2 cellular contexts compared by ENCODE assay signal in the genomic region with DNA sequence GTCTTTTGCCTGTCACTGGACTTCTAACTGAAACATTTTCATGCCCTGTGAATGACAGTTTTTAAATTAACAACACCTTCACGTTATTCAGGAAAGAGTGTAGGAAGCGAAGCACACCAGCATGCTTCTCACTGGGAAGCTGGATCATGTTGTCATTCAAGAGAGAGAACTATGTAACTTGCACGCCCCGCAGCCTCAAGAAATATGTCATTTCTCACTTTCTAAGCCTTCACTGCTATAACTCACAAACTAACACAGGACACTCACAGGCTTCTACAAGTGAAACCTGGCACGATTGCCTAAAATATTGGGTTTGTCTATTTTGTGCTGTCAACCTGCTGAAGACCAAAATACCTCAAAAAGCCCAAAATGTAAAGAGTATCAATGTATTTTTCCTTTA.
TF ChIP-seq lines count a peak whose summit lies in the region.

No MANE protein-coding gene starts in this region.

TF ChIP-seq in H1, 55 proteins besides CTCF, POLR2A, EP300 and RAD21:
- no peak for TF ChIP-seq CTBP2 (IDR thresholded peaks at IDR 0.05; ENCODE audit: borderline replicate concordance, insufficient read depth, insufficient read length, low read length)
- TF ChIP-seq SIX5 (IDR thresholded peaks at IDR 0.05; ENCODE audit: low read depth, low read length): no peak
- TF ChIP-seq, protein P1, sequence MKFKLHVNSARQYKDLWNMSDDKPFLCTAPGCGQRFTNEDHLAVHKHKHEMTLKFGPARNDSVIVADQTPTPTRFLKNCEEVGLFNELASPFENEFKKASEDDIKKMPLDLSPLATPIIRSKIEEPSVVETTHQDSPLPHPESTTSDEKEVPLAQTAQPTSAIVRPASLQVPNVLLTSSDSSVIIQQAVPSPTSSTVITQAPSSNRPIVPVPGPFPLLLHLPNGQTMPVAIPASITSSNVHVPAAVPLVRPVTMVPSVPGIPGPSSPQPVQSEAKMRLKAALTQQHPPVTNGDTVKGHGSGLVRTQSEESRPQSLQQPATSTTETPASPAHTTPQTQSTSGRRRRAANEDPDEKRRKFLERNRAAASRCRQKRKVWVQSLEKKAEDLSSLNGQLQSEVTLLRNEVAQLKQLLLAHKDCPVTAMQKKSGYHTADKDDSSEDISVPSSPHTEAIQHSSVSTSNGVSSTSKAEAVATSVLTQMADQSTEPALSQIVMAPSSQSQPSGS (IDR thresholded peaks at IDR 0.05; ENCODE audit: low read length): no peak
- no peak for TF ChIP-seq CBX8 (IDR thresholded peaks at IDR 0.05; ENCODE audit: borderline replicate concordance, low read depth, low read length)
- no peak for TF ChIP-seq KDM5A (IDR thresholded peaks at IDR 0.05; ENCODE audit: low read length)
- TF ChIP-seq SAP30 (IDR thresholded peaks at IDR 0.05; ENCODE audit: insufficient read depth, insufficient replicate concordance, low read length): no peak
- no peak for TF ChIP-seq GABPA (IDR thresholded peaks at IDR 0.05; ENCODE audit: borderline replicate concordance, insufficient read depth, low read length)
- TF ChIP-seq SRF (IDR thresholded peaks at IDR 0.05; ENCODE audit: low read depth, low read length): no peak
- TF ChIP-seq TBP (IDR thresholded peaks at IDR 0.05; ENCODE audit: low read depth, low read length): no peak
- TF ChIP-seq RBBP5 (IDR thresholded peaks at IDR 0.05; ENCODE audit: borderline replicate concordance, low read depth, low read length): no peak
TF ChIP-seq in H1: peak in this region for 0.

TF ChIP-seq in neural cell, 6 proteins besides CTCF, POLR2A, EP300 and RAD21:
- TF ChIP-seq, protein P2, sequence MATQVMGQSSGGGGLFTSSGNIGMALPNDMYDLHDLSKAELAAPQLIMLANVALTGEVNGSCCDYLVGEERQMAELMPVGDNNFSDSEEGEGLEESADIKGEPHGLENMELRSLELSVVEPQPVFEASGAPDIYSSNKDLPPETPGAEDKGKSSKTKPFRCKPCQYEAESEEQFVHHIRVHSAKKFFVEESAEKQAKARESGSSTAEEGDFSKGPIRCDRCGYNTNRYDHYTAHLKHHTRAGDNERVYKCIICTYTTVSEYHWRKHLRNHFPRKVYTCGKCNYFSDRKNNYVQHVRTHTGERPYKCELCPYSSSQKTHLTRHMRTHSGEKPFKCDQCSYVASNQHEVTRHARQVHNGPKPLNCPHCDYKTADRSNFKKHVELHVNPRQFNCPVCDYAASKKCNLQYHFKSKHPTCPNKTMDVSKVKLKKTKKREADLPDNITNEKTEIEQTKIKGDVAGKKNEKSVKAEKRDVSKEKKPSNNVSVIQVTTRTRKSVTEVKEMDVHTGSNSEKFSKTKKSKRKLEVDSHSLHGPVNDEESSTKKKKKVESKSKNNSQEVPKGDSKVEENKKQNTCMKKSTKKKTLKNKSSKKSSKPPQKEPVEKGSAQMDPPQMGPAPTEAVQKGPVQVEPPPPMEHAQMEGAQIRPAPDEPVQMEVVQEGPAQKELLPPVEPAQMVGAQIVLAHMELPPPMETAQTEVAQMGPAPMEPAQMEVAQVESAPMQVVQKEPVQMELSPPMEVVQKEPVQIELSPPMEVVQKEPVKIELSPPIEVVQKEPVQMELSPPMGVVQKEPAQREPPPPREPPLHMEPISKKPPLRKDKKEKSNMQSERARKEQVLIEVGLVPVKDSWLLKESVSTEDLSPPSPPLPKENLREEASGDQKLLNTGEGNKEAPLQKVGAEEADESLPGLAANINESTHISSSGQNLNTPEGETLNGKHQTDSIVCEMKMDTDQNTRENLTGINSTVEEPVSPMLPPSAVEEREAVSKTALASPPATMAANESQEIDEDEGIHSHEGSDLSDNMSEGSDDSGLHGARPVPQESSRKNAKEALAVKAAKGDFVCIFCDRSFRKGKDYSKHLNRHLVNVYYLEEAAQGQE (IDR thresholded peaks at IDR 0.05; ENCODE audit: borderline replicate concordance): peak; percentile 41
- TF ChIP-seq EZH2 (IDR thresholded peaks at IDR 0.05; ENCODE audit: borderline replicate concordance, insufficient read depth, low read length, poor library complexity, severe bottlenecking) (no peak), MXI1 (conservative IDR thresholded peaks at IDR 0.05; ENCODE audit: poor library complexity, severe bottlenecking) (no peak), SMC3 (conservative IDR thresholded peaks at IDR 0.05; ENCODE audit: poor library complexity) (no peak), POLR2AphosphoS5 (IDR thresholded peaks at IDR 0.05) (no peak)
